In genomic region chr2:140359056-140359771, GRCh38 we compare ENCODE assay signal across 27 cellular contexts.
"Had no signal": no experiment of that assay in that cellular context is flagged by ENCODE, and none has a peak within 500 bp of the region (broad histone marks: within the 10 kb centered on the region; RNA-seq: fewer than 3 reads in every experiment).

No MANE protein-coding gene starts in this region.

- H3K9me3 ChIP-seq: breast epithelium, SJCRH30 had no signal

- DNase-seq: activated CD4-positive, alpha-beta memory T cell treated with anti-CD3 and anti-CD28 coated beads for 36 hours; activated CD4-positive, alpha-beta T cell treated with anti-CD3 and anti-CD28 coated beads, Interleukin-2, amount 10 ng/mL, durations not matched to agents 7 days and 5 days; activated CD4-positive, CD25-positive, alpha-beta regulatory T cell; activated gamma-delta T cell; activated naive CD4-positive, alpha-beta T cell treated with anti-CD3 and anti-CD28 coated beads, Interleukin-2, amount 10 ng/mL, durations not matched to agents 7 days and 5 days; activated naive CD8-positive, alpha-beta T cell treated with anti-CD3 and anti-CD28 coated beads for 36 hours; activated T-cell treated with anti-CD3 and anti-CD28 coated beads for 4 hours; activated T-cell treated with anti-CD3 and anti-CD28 coated beads, Interleukin-2, amount 50 U/mL, for 48 hours; anterior cingulate cortex; central memory CD4-positive, alpha-beta T cell; Karpas-422; NCI-H1105 treated with DMSO at 0.1 percent for 48 hours; NCI-H1436 treated with DMSO at 0.1 percent for 48 hours; NCI-H187 treated with DMSO at 0.1 percent for 48 hours; NCI-H2081 treated with DMSO at 0.1 percent for 48 hours; NCI-H446 treated with DMSO at 0.1 percent for 48 hours; NCI-H526 treated with DMSO at 0.1 percent for 48 hours; NCI-H82; Right ventricle myocardium superior; SJCRH30; T-helper 1 cell had no signal

- H3K4me1 ChIP-seq: breast epithelium, SJCRH30 had no signal

- ATAC-seq: activated T-helper 17 cell treated with anti-CD3 and anti-CD28 coated beads, Interleukin-2, amount 50 U/mL, for 72 hours; K562; Panc1 had no signal

- H3K36me3 ChIP-seq: breast epithelium, SJCRH30 had no signal

- H3K4me3 ChIP-seq: breast epithelium, K562, SJCRH30 had no signal

- H3K27me3 ChIP-seq: breast epithelium, SJCRH30 had no signal

- H3K27ac ChIP-seq: breast epithelium, RWPE1, SJCRH30, VCaP had no signal
